In genomic region chr20:50363479-50363878, GRCh38 we compare ENCODE assay signal across 25 cellular contexts.
"Had no signal": no experiment of that assay in that cellular context is flagged by ENCODE, and none has a peak within 500 bp of the region (broad histone marks: within the 10 kb centered on the region; RNA-seq: fewer than 3 reads in every experiment).

No MANE protein-coding gene starts in this region.

- H3K27me3 Mint-ChIP-seq: activated naive CD4-positive, alpha-beta T cell treated with anti-CD3 and anti-CD28 coated beads, Interleukin-2, amount 50 U/mL, for 24 hours had no signal

- H3K4me2 ChIP-seq: KMS-11 had no signal

- H3K27ac ChIP-seq: ascending aorta, body of pancreas, KMS-11, Peyer's patch, RWPE1, SJCRH30 had no signal

- H3K4me1 ChIP-seq: ascending aorta, SJCRH30 had no signal

- H3K27me3 ChIP-seq: ascending aorta, body of pancreas, MG63, Peyer's patch had no signal

- H3K9ac ChIP-seq: KMS-11 had no signal

- DNase-seq: activated CD4-positive, alpha-beta T cell treated with anti-CD3 and anti-CD28 coated beads for 4 hours; activated CD8-positive, alpha-beta memory T cell treated with anti-CD3 and anti-CD28 coated beads, Interleukin-2, amount 10 ng/mL, durations not matched to agents 7 days and 5 days; activated effector memory CD4-positive, alpha-beta T cell treated with Interleukin-2 at 50 U/mL for 16 hours; activated naive CD4-positive, alpha-beta T cell; activated T-cell treated with anti-CD3 and anti-CD28 coated beads, Interleukin-2, amount 50 U/mL, for 24 hours; body of pancreas; central memory CD4-positive, alpha-beta T cell; MG63; NCI-H1105; NCI-H1436; NCI-H1694 treated with DMSO at 0.1 percent for 48 hours; NCI-H2029 treated with DMSO at 0.1 percent for 48 hours; NCI-H345; NCI-H510A; NCI-H526 treated with DMSO at 0.1 percent for 48 hours; NK-92 treated with Interleukin-12 subunit alpha and Interleukin-12 subunit beta, amount 100 ng/mL, for 24 hours; Peyer's patch; Right ventricle myocardium superior; SJCRH30 had no signal

- H3K4me3 ChIP-seq: ascending aorta, body of pancreas, MG63, Peyer's patch, SJCRH30 had no signal

- H3K4me3 Mint-ChIP-seq: activated CD8-positive, alpha-beta memory T cell treated with anti-CD3 and anti-CD28 coated beads, Interleukin-2, amount 10 ng/mL, durations not matched to agents 7 days and 5 days; activated naive CD4-positive, alpha-beta T cell treated with anti-CD3 and anti-CD28 coated beads, Interleukin-2, amount 50 U/mL, for 24 hours; activated T-cell treated with anti-CD3 and anti-CD28 coated beads, Interleukin-2, amount 50 U/mL, for 24 hours; activated T-helper 1 cell treated with anti-CD3 and anti-CD28 coated beads, Interleukin-12 subunit alpha, Interleukin-12 subunit beta, Interleukin-2, Interleukin-4 antibody, amounts not matched to agents 30 ng/mL and 10 ng/mL and 1 ng/mL, durations not matched to agents 14 hours and 24 hours and 36 hours; T-helper 1 cell treated with Interleukin-12 subunit alpha and Interleukin-12 subunit beta and Interleukin-4 antibody, amounts not matched to agents 30 μg/mL and 1 μg/mL, for 36 hours had no signal

- H3K36me3 Mint-ChIP-seq: activated CD8-positive, alpha-beta memory T cell treated with anti-CD3 and anti-CD28 coated beads, Interleukin-2, amount 10 ng/mL, durations not matched to agents 7 days and 5 days; activated naive CD4-positive, alpha-beta T cell treated with anti-CD3 and anti-CD28 coated beads, Interleukin-2, amount 50 U/mL, for 24 hours had no signal

- H3K9me3 ChIP-seq: ascending aorta, body of pancreas, MG63, Peyer's patch, SJCRH30 had no signal

- H3K36me3 ChIP-seq: ascending aorta, MG63, Peyer's patch, SJCRH30 had no signal

- H3K9me3 Mint-ChIP-seq: activated naive CD4-positive, alpha-beta T cell treated with anti-CD3 and anti-CD28 coated beads, Interleukin-2, amount 50 U/mL, for 24 hours; activated T-cell treated with anti-CD3 and anti-CD28 coated beads, Interleukin-2, amount 50 U/mL, for 24 hours; activated T-helper 1 cell treated with anti-CD3 and anti-CD28 coated beads, Interleukin-12 subunit alpha, Interleukin-12 subunit beta, Interleukin-2, Interleukin-4 antibody, amounts not matched to agents 30 ng/mL and 10 ng/mL and 1 ng/mL, durations not matched to agents 14 hours and 24 hours and 36 hours; T-helper 1 cell treated with Interleukin-12 subunit alpha and Interleukin-12 subunit beta and Interleukin-4 antibody, amounts not matched to agents 30 μg/mL and 1 μg/mL, for 36 hours had no signal

- H3K27ac Mint-ChIP-seq: activated CD8-positive, alpha-beta memory T cell treated with anti-CD3 and anti-CD28 coated beads, Interleukin-2, amount 10 ng/mL, durations not matched to agents 7 days and 5 days; activated naive CD4-positive, alpha-beta T cell treated with anti-CD3 and anti-CD28 coated beads, Interleukin-2, amount 50 U/mL, for 24 hours; activated T-cell treated with anti-CD3 and anti-CD28 coated beads, Interleukin-2, amount 50 U/mL, for 24 hours; activated T-helper 1 cell treated with anti-CD3 and anti-CD28 coated beads, Interleukin-12 subunit alpha, Interleukin-12 subunit beta, Interleukin-2, Interleukin-4 antibody, amounts not matched to agents 30 ng/mL and 10 ng/mL and 1 ng/mL, durations not matched to agents 14 hours and 24 hours and 36 hours; T-helper 1 cell treated with Interleukin-12 subunit alpha and Interleukin-12 subunit beta and Interleukin-4 antibody, amounts not matched to agents 30 μg/mL and 1 μg/mL, for 36 hours had no signal
